ENCODE assay signal across 12 cellular contexts in genomic region chr11:118314985-118315384, GRCh38. TPM values are rescaled to one million over a fixed set of nuclear protein-coding genes. Genes with fewer than 3 reads are reported as not detected.
DNase-seq lines count a peak whose midpoint lies in the region; ATAC-seq and TF ChIP-seq lines count a peak whose summit lies in the region.
"Had no signal": no experiment of that assay in that cellular context is flagged by ENCODE, and none has a peak within 500 bp of the region (broad histone marks: within the 10 kb centered on the region; RNA-seq: fewer than 3 reads in every experiment).

No MANE protein-coding gene starts in this region.

- H3F3A ChIP-seq in MM.1S (ENCODE audit: insufficient read depth, low read length), result peaks cover 5% of the 10 kb centered on the region; the same call in 1 of the 2 replicates

- H4K20me1 ChIP-seq in MM.1S (ENCODE audit: insufficient read depth, low read length), result no peaks in the 10 kb centered on the region

- no peak overlapping the region for H3K4me3 ChIP-seq in Peyer's patch
- H3K4me3 ChIP-seq in iPS-18a (ENCODE audit: low read length), result peak overlapping the region; percentile 21
- H3K4me3 ChIP-seq in MM.1S (ENCODE audit: low read length), result no peak overlapping the region
- H3K4me3 ChIP-seq: gastrocnemius medialis had no signal

- H3K4me1 Mint-ChIP-seq in activated CD8-positive, alpha-beta memory T cell treated with anti-CD3 and anti-CD28 coated beads, Interleukin-2, amount 10 ng/mL, durations not matched to agents 7 days and 5 days, result peaks cover 80% of the 10 kb centered on the region
- H3K4me1 Mint-ChIP-seq in stimulated activated memory B cell treated with anti-CD40 and anti-IgM and Interleukin-4, amounts not matched to agents 10 μg/mL and 1 μg/mL and 100 μg/mL, for 72 hours, result peaks cover 51% of the 10 kb centered on the region

- H3K27ac ChIP-seq in Peyer's patch, result peak overlapping the region in 3 of 4 donors; percentile 54 to 75 (median 57)
- H3K27ac ChIP-seq in iPS-18a (ENCODE audit: low read length), result no peak overlapping the region
- H3K27ac ChIP-seq in MM.1S (ENCODE audit: low read length), result no peak overlapping the region
- H3K27ac ChIP-seq: gastrocnemius medialis had no signal

- CTCF ChIA-PET in activated CD8-positive, alpha-beta memory T cell treated with anti-CD3 and anti-CD28 coated beads, Interleukin-2, amount 10 ng/mL, durations not matched to agents 7 days and 5 days (lab: Charles Lee), result no interaction called here

- no peaks in the 10 kb centered on the region for H3K27me3 Mint-ChIP-seq in activated CD8-positive, alpha-beta memory T cell treated with anti-CD3 and anti-CD28 coated beads, Interleukin-2, amount 10 ng/mL, durations not matched to agents 7 days and 5 days
- H3K27me3 Mint-ChIP-seq in stimulated activated memory B cell treated with anti-CD40 and anti-IgM and Interleukin-4, amounts not matched to agents 10 μg/mL and 1 μg/mL and 100 μg/mL, for 72 hours, result no peaks in the 10 kb centered on the region

- no peak overlapping the region for H2AFZ ChIP-seq in MM.1S (ENCODE audit: low read length)

- no peak overlapping the region for H3K4me2 ChIP-seq in MM.1S (ENCODE audit: low read depth, low read length)

- H3K36me3 ChIP-seq in Peyer's patch (no peaks in the 10 kb centered on the region), iPS-18a (ENCODE audit: control insufficient read depth, low read depth, low read length) (no peaks in the 10 kb centered on the region), MM.1S (replicated peaks; ENCODE audit: insufficient read depth, low read length) (no peaks in the 10 kb centered on the region)
- H3K36me3 ChIP-seq: gastrocnemius medialis had no signal

- no peak for TF ChIP-seq CTCF in Peyer's patch (IDR thresholded peaks at IDR 0.05)
- TF ChIP-seq CTCF in MM.1S (IDR thresholded peaks at IDR 0.05; ENCODE audit: low read length), result no peak

- H3K27ac Mint-ChIP-seq in activated CD8-positive, alpha-beta memory T cell treated with anti-CD3 and anti-CD28 coated beads, Interleukin-2, amount 10 ng/mL, durations not matched to agents 7 days and 5 days, result peak overlapping the region; percentile 88
- peak overlapping the region; percentile 75 for H3K27ac Mint-ChIP-seq in stimulated activated memory B cell treated with anti-CD40 and anti-IgM and Interleukin-4, amounts not matched to agents 10 μg/mL and 1 μg/mL and 100 μg/mL, for 72 hours
- H3K27ac Mint-ChIP-seq: HFFc6 had no signal

- no peak for ATAC-seq in activated CD8-positive, alpha-beta memory T cell treated with anti-CD3 and anti-CD28 coated beads, Interleukin-2, amount 10 ng/mL, durations not matched to agents 7 days and 5 days
- ATAC-seq in stimulated activated memory B cell treated with anti-CD40 and anti-IgM and Interleukin-4, amounts not matched to agents 10 μg/mL and 1 μg/mL and 100 μg/mL, for 72 hours, result no peak
- ATAC-seq in GM21528 (IDR thresholded peaks at IDR 0.05; ENCODE audit: low FRiP score, unreplicated experiment), result no peak
- ATAC-seq: gastrocnemius medialis had no signal

- no peak for DNase-seq in activated CD8-positive, alpha-beta memory T cell treated with anti-CD3 and anti-CD28 coated beads, Interleukin-2, amount 10 ng/mL, durations not matched to agents 7 days and 5 days
- no peak for DNase-seq in activated CD8-positive, alpha-beta memory T cell treated with anti-CD3 and anti-CD28 coated beads, Interleukin-2, amount 50 U/mL, for 48 hours
- no peak for DNase-seq in Peyer's patch
- DNase-seq in MM.1S, result no peak
- DNase-seq in mesenteric fat pad (ENCODE audit: low spot score), result no peak
- DNase-seq: gastrocnemius medialis, HFFc6, midbrain, T-helper 9 cell had no signal

- no peak for TF ChIP-seq POLR2A in Peyer's patch (IDR thresholded peaks at IDR 0.05)

- H3K9me3 ChIP-seq in Peyer's patch (no peaks in the 10 kb centered on the region), iPS-18a (ENCODE audit: control insufficient read depth, low read depth, low read length) (no peaks in the 10 kb centered on the region), MM.1S (replicated peaks; ENCODE audit: insufficient read depth, low read length) (no peaks in the 10 kb centered on the region)
- H3K9me3 ChIP-seq: gastrocnemius medialis had no signal

- peaks cover 0 to 35% (median 18%) of the 10 kb centered on the region in 4 donors for H3K4me1 ChIP-seq in Peyer's patch
- peaks cover 17% of the 10 kb centered on the region for H3K4me1 ChIP-seq in iPS-18a (ENCODE audit: control insufficient read depth, low read depth, low read length)
- peaks cover 16% of the 10 kb centered on the region for H3K4me1 ChIP-seq in MM.1S (ENCODE audit: low read length)
- H3K4me1 ChIP-seq: gastrocnemius medialis had no signal

- H3K27me3 ChIP-seq in Peyer's patch, result no peaks in the 10 kb centered on the region
- peaks cover 5% of the 10 kb centered on the region for H3K27me3 ChIP-seq in iPS-18a (ENCODE audit: control insufficient read depth, insufficient read depth, low read length)
- H3K27me3 ChIP-seq in MM.1S (replicated peaks; ENCODE audit: insufficient read depth, low read length), result no peaks in the 10 kb centered on the region

- H3K4me3 Mint-ChIP-seq in activated CD8-positive, alpha-beta memory T cell treated with anti-CD3 and anti-CD28 coated beads, Interleukin-2, amount 10 ng/mL, durations not matched to agents 7 days and 5 days, result no peak overlapping the region
- H3K4me3 Mint-ChIP-seq in stimulated activated memory B cell treated with anti-CD40 and anti-IgM and Interleukin-4, amounts not matched to agents 10 μg/mL and 1 μg/mL and 100 μg/mL, for 72 hours, result no peak overlapping the region
- H3K4me3 Mint-ChIP-seq: HFFc6 had no signal

- no peaks in the 10 kb centered on the region for H3K9me3 Mint-ChIP-seq in activated CD8-positive, alpha-beta memory T cell treated with anti-CD3 and anti-CD28 coated beads, Interleukin-2, amount 10 ng/mL, durations not matched to agents 7 days and 5 days (ENCODE audit: low read depth)
- peaks cover under 1% of the 10 kb centered on the region for H3K9me3 Mint-ChIP-seq in stimulated activated memory B cell treated with anti-CD40 and anti-IgM and Interleukin-4, amounts not matched to agents 10 μg/mL and 1 μg/mL and 100 μg/mL, for 72 hours
- H3K9me3 Mint-ChIP-seq: HFFc6 had no signal

- no peaks in the 10 kb centered on the region for H3K9me2 ChIP-seq in MM.1S (replicated peaks; ENCODE audit: insufficient read depth, low read length)

- H3K9ac ChIP-seq in iPS-18a (ENCODE audit: low read length) (no peak overlapping the region), MM.1S (ENCODE audit: low read length) (no peak overlapping the region)

- peaks cover 54% of the 10 kb centered on the region for H3K36me3 Mint-ChIP-seq in activated CD8-positive, alpha-beta memory T cell treated with anti-CD3 and anti-CD28 coated beads, Interleukin-2, amount 10 ng/mL, durations not matched to agents 7 days and 5 days
- no peaks in the 10 kb centered on the region for H3K36me3 Mint-ChIP-seq in stimulated activated memory B cell treated with anti-CD40 and anti-IgM and Interleukin-4, amounts not matched to agents 10 μg/mL and 1 μg/mL and 100 μg/mL, for 72 hours

- H3K79me2 ChIP-seq in MM.1S (ENCODE audit: low read length), result no peaks in the 10 kb centered on the region

RNA-seq across cellular contexts. Expression of gene CD3E, which starts 10.5 kb away (rescaled TPM):
- total RNA-seq in activated CD8-positive, alpha-beta memory T cell treated with anti-CD3 and anti-CD28 coated beads, Interleukin-2, amount 10 ng/mL, durations not matched to agents 7 days and 5 days, result 100 to 1,000 TPM; 526 to 535 TPM
- total RNA-seq in Peyer's patch (1 to 10 TPM; 6.6 to 9.9 (median 8.7) TPM), mesenteric fat pad (2.2 TPM)
- total RNA-seq: HFFc6 had no signal

RNA-seq across cellular contexts. Expression of gene CD3D, which starts 27.5 kb away (rescaled TPM):
- 100 to 1,000 TPM; 428 to 526 TPM for total RNA-seq in activated CD8-positive, alpha-beta memory T cell treated with anti-CD3 and anti-CD28 coated beads, Interleukin-2, amount 10 ng/mL, durations not matched to agents 7 days and 5 days
- total RNA-seq in Peyer's patch, result 10 to 100 TPM; 15.4 to 26.6 (median 21.1) TPM
- 1.3 TPM for total RNA-seq in mesenteric fat pad
- total RNA-seq: HFFc6 had no signal

RNA-seq across cellular contexts. Expression of gene CD3G, which starts 29.2 kb away (rescaled TPM):
- total RNA-seq in activated CD8-positive, alpha-beta memory T cell treated with anti-CD3 and anti-CD28 coated beads, Interleukin-2, amount 10 ng/mL, durations not matched to agents 7 days and 5 days, result 100 to 1,000 TPM; 192 to 218 TPM
- total RNA-seq in Peyer's patch, result 1 to 10 TPM; 4.7 to 7.0 (median 5.4) TPM
- 1.1 TPM for total RNA-seq in mesenteric fat pad
- total RNA-seq: HFFc6 had no signal

RNA-seq across cellular contexts. Expression of gene UBE4A, which starts 44.4 kb away (rescaled TPM):
- total RNA-seq in activated CD8-positive, alpha-beta memory T cell treated with anti-CD3 and anti-CD28 coated beads, Interleukin-2, amount 10 ng/mL, durations not matched to agents 7 days and 5 days, result 10 to 100 TPM; 43.4 to 47.8 TPM
- total RNA-seq in Peyer's patch, result 10 to 100 TPM; 47.7 to 60.1 (median 54.1) TPM
- 39.3 TPM for total RNA-seq in mesenteric fat pad

RNA-seq across cellular contexts. Expression of gene MPZL2, which starts 50.9 kb away (rescaled TPM):
- total RNA-seq in activated CD8-positive, alpha-beta memory T cell treated with anti-CD3 and anti-CD28 coated beads, Interleukin-2, amount 10 ng/mL, durations not matched to agents 7 days and 5 days, result 1 to 10 TPM; 3.0 to 3.2 TPM
- 10 to 100 TPM; 21.0 to 32.4 (median 22.3) TPM for total RNA-seq in Peyer's patch
- total RNA-seq in mesenteric fat pad, result 36.8 TPM
- total RNA-seq: HFFc6 had no signal

Comparison
In these comparisons a context has a peak if more than half of its experiments do, and no peak if none do; other contexts are left out.
1. H3K27ac ChIP-seq: peak in Peyer's patch (3 of 4); none in iPS-18a (single experiment) and MM.1S (single experiment).
2. RNA of gene CD3E, which starts 10.5 kb away (total RNA-seq): 526 to 535 TPM in activated CD8-positive, alpha-beta memory T cell treated with anti-CD3 and anti-CD28 coated beads, Interleukin-2, amount 10 ng/mL, durations not matched to agents 7 days and 5 days; 6.6 to 9.9 TPM in Peyer's patch and 2.2 TPM in mesenteric fat pad (single experiment); every median in the first group is over 10 times any median in the second.
3. RNA of gene CD3D, which starts 27.5 kb away (total RNA-seq): 428 to 526 TPM in activated CD8-positive, alpha-beta memory T cell treated with anti-CD3 and anti-CD28 coated beads, Interleukin-2, amount 10 ng/mL, durations not matched to agents 7 days and 5 days; 15.4 to 26.6 TPM in Peyer's patch and 1.3 TPM in mesenteric fat pad (single experiment); every median in the first group is over 10 times any median in the second.
4. RNA of gene CD3G, which starts 29.2 kb away (total RNA-seq): 192 to 218 TPM in activated CD8-positive, alpha-beta memory T cell treated with anti-CD3 and anti-CD28 coated beads, Interleukin-2, amount 10 ng/mL, durations not matched to agents 7 days and 5 days; 4.7 to 7.0 TPM in Peyer's patch and 1.1 TPM in mesenteric fat pad (single experiment); every median in the first group is over 10 times any median in the second.